In the genomic region with DNA sequence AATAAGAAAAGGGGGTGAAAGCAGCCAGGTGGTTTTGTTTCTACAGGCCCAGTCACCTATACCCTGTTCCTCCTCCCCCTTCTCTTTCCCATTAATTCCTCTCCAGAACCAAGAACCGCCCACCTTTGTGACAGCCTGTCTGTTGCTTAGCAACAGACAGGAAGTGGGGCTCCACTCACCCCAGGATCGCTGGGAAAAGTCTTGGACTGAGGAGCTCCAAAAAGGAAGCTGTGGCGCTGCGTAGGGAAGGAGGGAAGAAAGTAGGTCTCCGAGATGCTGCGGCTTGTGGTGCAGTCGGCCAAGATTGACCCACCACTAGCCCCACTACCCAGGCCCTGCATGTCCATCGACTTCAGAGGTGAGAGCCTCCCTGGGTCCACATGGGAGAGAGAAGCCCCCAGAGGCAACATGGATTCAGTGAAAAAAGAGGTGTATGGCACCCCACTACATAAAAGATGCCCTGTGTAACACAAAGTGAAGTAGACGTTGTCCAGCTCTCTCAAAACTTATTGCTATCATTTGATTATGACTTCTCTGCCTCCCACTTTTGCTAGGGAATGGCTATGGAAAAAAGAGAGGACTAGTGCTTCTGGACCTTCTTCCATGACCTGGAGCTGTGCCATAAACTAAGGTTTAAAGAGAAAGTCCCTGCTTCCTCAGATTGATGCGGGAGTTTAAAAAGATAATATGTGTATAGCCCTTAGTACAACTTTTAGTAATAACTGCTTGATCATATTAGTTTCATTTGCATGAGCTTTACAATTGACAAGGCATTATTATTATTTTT, we compare ENCODE assay signal across 11 cellular contexts. TPM values are rescaled to one million over a fixed set of nuclear protein-coding genes. Genes with fewer than 3 reads are reported as not detected.
A peak's percentile ranks its signal among the peaks of the same experiment; 100 is the strongest.
DNase-seq lines count a peak whose midpoint lies in the region; ATAC-seq and TF ChIP-seq lines count a peak whose summit lies in the region.
"Had no signal": no experiment of that assay in that cellular context is flagged by ENCODE, and none has a peak within 500 bp of the region (broad histone marks: within the 10 kb centered on the region; RNA-seq: fewer than 3 reads in every experiment).

A gene (plus strand): TSS at position 201 of the 787 bp plus-strand sequence. CDS start 73 bp downstream, at position 274.

- H3K4me1 ChIP-seq in PC-9 (replicated peaks; ENCODE audit: insufficient read depth): peaks cover 5% of the 10 kb centered on the region

- TF ChIP-seq CTCF in foreskin fibroblast (IDR thresholded peaks at IDR 0.05; ENCODE audit: low read depth, low read length): no peak
- no peak for TF ChIP-seq CTCF in PC-9 (conservative IDR thresholded peaks at IDR 0.05)

- in situ Hi-C loops in G401 (cut with HindIII; ENCODE audit: low sequenced_read_pairs): no loop called here

- BruUV-seq in PC-9 (replicated peaks; lab: Mats Ljungman, UMichigan): no TSS peak

- no peaks in the 10 kb centered on the region for H3K9me3 Mint-ChIP-seq in natural killer cell treated with Interleukin-12 subunit alpha and Interleukin-12 subunit beta and Interleukin-15 and Interleukin-18, amount 100 ng/mL, for 72 hours
- H3K9me3 Mint-ChIP-seq: stimulated activated naive CD8-positive, alpha-beta T cell treated with anti-CD3 and anti-CD28 coated beads, Interleukin-15, amount 100 ng/mL, for 72 hours had no signal

- no peaks in the 10 kb centered on the region for H3K27me3 ChIP-seq in PC-9 (ENCODE audit: insufficient read depth, low read depth)

- no peaks in the 10 kb centered on the region for H3K9me3 ChIP-seq in PC-9 (ENCODE audit: insufficient read depth, low read depth)

- no peaks in the 10 kb centered on the region for H3K9me2 ChIP-seq in PC-9 (ENCODE audit: insufficient read depth)

- H2AFZ ChIP-seq in PC-9: no peak within 1 kb of the TSS

- H4K20me1 ChIP-seq in PC-9 (ENCODE audit: insufficient read depth): no peaks in the 10 kb centered on the region

- H3K27ac Mint-ChIP-seq in natural killer cell treated with Interleukin-12 subunit alpha and Interleukin-12 subunit beta and Interleukin-15 and Interleukin-18, amount 100 ng/mL, for 72 hours: no peak within 1 kb of the TSS
- H3K27ac Mint-ChIP-seq: stimulated activated naive CD8-positive, alpha-beta T cell treated with anti-CD3 and anti-CD28 coated beads, Interleukin-15, amount 100 ng/mL, for 72 hours had no signal

- H3K27me3 Mint-ChIP-seq in natural killer cell treated with Interleukin-12 subunit alpha and Interleukin-12 subunit beta and Interleukin-15 and Interleukin-18, amount 100 ng/mL, for 72 hours: no peaks in the 10 kb centered on the region

- no peak within 1 kb of the TSS for H3K4me3 Mint-ChIP-seq in natural killer cell treated with Interleukin-12 subunit alpha and Interleukin-12 subunit beta and Interleukin-15 and Interleukin-18, amount 100 ng/mL, for 72 hours
- H3K4me3 Mint-ChIP-seq: stimulated activated naive CD8-positive, alpha-beta T cell treated with anti-CD3 and anti-CD28 coated beads, Interleukin-15, amount 100 ng/mL, for 72 hours had no signal

- DNase-seq in G401 (ENCODE audit: low spot score): peak; percentile 94
- DNase-seq in RKO (ENCODE audit: low spot score): peak; percentile 80
- peak; percentile 36 to 37 for DNase-seq in foreskin fibroblast
- peak in 8 of 10 donors; percentile 54 to 93 (median 72) for DNase-seq in posterior cingulate gyrus
- DNase-seq in PC-9: no peak
- no peak for DNase-seq in GDM1 (lab: John Stamatoyannopoulos, UW)
- no peak for DNase-seq in natural killer cell treated with Interleukin-12 subunit alpha and Interleukin-12 subunit beta and Interleukin-15 and Interleukin-18, amount 100 ng/mL, for 72 hours (ENCODE audit: low spot score)
- DNase-seq: activated CD4-positive, alpha-beta T cell treated with anti-CD3 and anti-CD28 coated beads for 1 hour; stimulated activated naive CD8-positive, alpha-beta T cell treated with anti-CD3 and anti-CD28 coated beads, Interleukin-15, amount 100 ng/mL, for 72 hours had no signal

- CTCF ChIA-PET in PC-9 (lab: Charles Lee): no interaction called here

- no peak within 1 kb of the TSS for H3K27ac ChIP-seq in PC-9

- no peaks in the 10 kb centered on the region for H3K36me3 ChIP-seq in PC-9 (ENCODE audit: low read depth)

- ATAC-seq in GM18870 (IDR thresholded peaks at IDR 0.05; ENCODE audit: unreplicated experiment): no peak
- ATAC-seq in natural killer cell treated with Interleukin-12 subunit alpha and Interleukin-12 subunit beta and Interleukin-15 and Interleukin-18, amount 100 ng/mL, for 72 hours: no peak
- ATAC-seq: stimulated activated naive CD8-positive, alpha-beta T cell treated with anti-CD3 and anti-CD28 coated beads, Interleukin-15, amount 100 ng/mL, for 72 hours had no signal

- H3K4me1 Mint-ChIP-seq in natural killer cell treated with Interleukin-12 subunit alpha and Interleukin-12 subunit beta and Interleukin-15 and Interleukin-18, amount 100 ng/mL, for 72 hours (ENCODE audit: low read depth in 2 of 2): peaks cover 2 to 4% of the 10 kb centered on the region in 2 donors
- H3K4me1 Mint-ChIP-seq: stimulated activated naive CD8-positive, alpha-beta T cell treated with anti-CD3 and anti-CD28 coated beads, Interleukin-15, amount 100 ng/mL, for 72 hours had no signal

- H3K4me3 ChIP-seq in foreskin fibroblast (ENCODE audit: low read depth in 1 of 2, low read length in 2 of 2) (peak within 1 kb of the TSS; percentile 13 to 31), PC-9 (no peak within 1 kb of the TSS)

- POLR2A ChIA-PET in PC-9 (lab: Charles Lee; ENCODE audit: unreplicated experiment): no interaction called here

- H3K4me2 ChIP-seq in PC-9: no peak within 1 kb of the TSS

- no peaks in the 10 kb centered on the region for H3K36me3 Mint-ChIP-seq in natural killer cell treated with Interleukin-12 subunit alpha and Interleukin-12 subunit beta and Interleukin-15 and Interleukin-18, amount 100 ng/mL, for 72 hours

- H3F3A ChIP-seq in PC-9 (ENCODE audit: insufficient read depth, low read depth): no peaks in the 10 kb centered on the region

- intact Hi-C loops in posterior cingulate gyrus (cut with DNase I) (no loop called here), PC-9 (cut with micrococcal nuclease; ENCODE audit: unreplicated experiment) (no loop called here)

- 0 out of 2 replicates have a peak, but pooled peaks cover under 1% of the 10 kb centered on the region for H3K79me2 ChIP-seq in PC-9 (ENCODE audit: low read depth)

RNA-seq across cellular contexts. Expression of the gene that starts here (rescaled TPM):
- total RNA-seq in G401 (2014; rRNA removed; shearing (Covaris generic)): not detected in 2 replicates
- 0.09 TPM in 1 of 2 replicates, not detected in the other for total RNA-seq in PC-9 (2021)
- not detected for total RNA-seq in natural killer cell treated with Interleukin-12 subunit alpha and Interleukin-12 subunit beta and Interleukin-15 and Interleukin-18, amount 100 ng/mL, for 72 hours
- total RNA-seq: lower leg skin had no signal

Comparison
In these comparisons a context has a peak if more than half of its experiments do, and no peak if none do; other contexts are left out.
1. Peak in DNase-seq in G401; RNA of the gene not detected or under 1 TPM.
2. DNase-seq: peak in RKO (single experiment), foreskin fibroblast (2 of 2) and posterior cingulate gyrus (8 of 10); none in PC-9 (0 of 2), GDM1 (single experiment) and natural killer cell treated with Interleukin-12 subunit alpha and Interleukin-12 subunit beta and Interleukin-15 and Interleukin-18, amount 100 ng/mL, for 72 hours (single experiment).